ENCODE assay signal across 1 cellular context in the genomic region with DNA sequence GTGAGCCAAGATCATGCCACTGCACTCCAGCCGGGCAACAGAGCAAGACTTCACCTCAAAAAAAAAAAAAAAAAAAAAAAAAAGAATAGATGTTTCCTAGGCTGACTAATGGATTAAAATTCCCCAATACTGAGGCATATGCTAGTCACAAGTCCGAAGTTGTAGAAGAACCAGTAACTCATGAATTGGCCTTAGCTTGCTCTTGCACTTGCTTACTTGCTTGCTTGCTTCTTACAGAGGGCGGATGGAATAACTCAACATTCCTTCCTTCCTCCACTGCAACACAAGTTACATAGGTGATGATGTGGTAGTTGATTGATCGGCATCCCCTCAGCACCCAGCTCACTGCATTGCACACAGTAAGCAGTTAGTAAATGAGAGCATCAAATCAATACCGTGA.
A peak's percentile ranks its signal among the peaks of the same experiment; 100 is the strongest.
TF ChIP-seq lines count a peak whose summit lies in the region.

No MANE protein-coding gene starts in this region.

TF ChIP-seq in SK-N-SH, 30 proteins besides CTCF, POLR2A, EP300 and RAD21:
- TF ChIP-seq TCF12 (IDR thresholded peaks at IDR 0.05), result no peak
- TF ChIP-seq FOSL2 (IDR thresholded peaks at IDR 0.05; ENCODE audit: borderline replicate concordance, low read depth), result peak; percentile 28; the same call in 1 of the 2 replicates
